Comparison of ENCODE assay signal across 25 cellular contexts in the genomic region with DNA sequence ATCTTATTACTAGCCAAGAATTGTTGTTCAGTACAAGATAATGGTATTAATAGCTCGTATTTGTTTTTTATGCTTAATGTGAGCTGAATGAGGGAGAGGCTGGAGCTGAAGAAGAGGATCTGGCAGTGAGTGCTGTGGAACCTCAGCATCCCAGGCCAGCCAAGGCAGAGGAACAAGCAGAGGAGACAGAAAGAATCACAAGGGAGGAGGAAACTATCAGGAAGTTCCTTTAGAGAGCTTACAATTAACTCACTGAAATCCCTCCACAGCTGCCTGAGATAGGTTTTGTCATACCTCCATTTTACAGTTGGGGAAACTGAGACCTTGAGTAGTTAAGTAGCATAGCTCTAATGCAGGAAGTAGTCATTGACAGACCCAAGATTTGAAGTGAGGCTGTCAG.
"Had no signal": no experiment of that assay in that cellular context is flagged by ENCODE, and none has a peak within 500 bp of the region (broad histone marks: within the 10 kb centered on the region; RNA-seq: fewer than 3 reads in every experiment).

No MANE protein-coding gene starts in this region.

- H3K27me3 Mint-ChIP-seq: naive thymus-derived CD4-positive, alpha-beta T cell; natural killer cell treated with Interleukin-12 subunit alpha and Interleukin-12 subunit beta and Interleukin-15 and Interleukin-18, amount 100 ng/mL, for 72 hours; stimulated activated naive B cell treated with anti-CD40 and anti-IgM and Interleukin-4, amounts not matched to agents 10 μg/mL and 1 μg/mL and 100 μg/mL, for 72 hours had no signal

- H3K36me3 Mint-ChIP-seq: natural killer cell treated with Interleukin-12 subunit alpha and Interleukin-12 subunit beta and Interleukin-15 and Interleukin-18, amount 100 ng/mL, for 72 hours had no signal

- H3K27ac ChIP-seq: left ventricle myocardium inferior, ovary, prostate gland, stomach, testis, thyroid gland, transverse colon, upper lobe of left lung, vagina had no signal

- H3K9me3 Mint-ChIP-seq: natural killer cell treated with Interleukin-12 subunit alpha and Interleukin-12 subunit beta and Interleukin-15 and Interleukin-18, amount 100 ng/mL, for 72 hours; stimulated activated naive B cell treated with anti-CD40 and anti-IgM and Interleukin-4, amounts not matched to agents 10 μg/mL and 1 μg/mL and 100 μg/mL, for 72 hours had no signal

- H3K4me1 ChIP-seq: prostate gland, vagina had no signal

- H3K36me3 ChIP-seq: ovary, prostate gland, thyroid gland, transverse colon, upper lobe of left lung, vagina had no signal

- ATAC-seq: mucosa of descending colon; naive thymus-derived CD4-positive, alpha-beta T cell; natural killer cell treated with Interleukin-12 subunit alpha and Interleukin-12 subunit beta and Interleukin-15 and Interleukin-18, amount 100 ng/mL, for 72 hours; right cardiac atrium; sciatic nerve; stimulated activated naive B cell treated with anti-CD40 and anti-IgM and Interleukin-4, amounts not matched to agents 10 μg/mL and 1 μg/mL and 100 μg/mL, for 72 hours; stimulated activated naive CD8-positive, alpha-beta T cell treated with anti-CD3 and anti-CD28 coated beads, Interleukin-15, Interleukin-2, amounts not matched to agents 100 U/mL and 50 U/mL, for 24 hours had no signal

- H3K4me3 ChIP-seq: left ventricle myocardium inferior, lung, mucosa of descending colon, ovary, prostate gland, skin epidermis, stomach, testis, thyroid gland, transverse colon, upper lobe of left lung, vagina had no signal

- H3K4me3 Mint-ChIP-seq: naive thymus-derived CD4-positive, alpha-beta T cell; natural killer cell treated with Interleukin-12 subunit alpha and Interleukin-12 subunit beta and Interleukin-15 and Interleukin-18, amount 100 ng/mL, for 72 hours; stimulated activated naive B cell treated with anti-CD40 and anti-IgM and Interleukin-4, amounts not matched to agents 10 μg/mL and 1 μg/mL and 100 μg/mL, for 72 hours had no signal

- H3K27me3 ChIP-seq: ovary, stomach, testis, thyroid gland, transverse colon, upper lobe of left lung, vagina had no signal

- DNase-seq: islet precursor cell; left ventricle myocardium inferior; midbrain; mucosa of descending colon; naive thymus-derived CD4-positive, alpha-beta T cell; ovary; retina; right cardiac atrium; stimulated activated CD4-positive, alpha-beta T cell treated with anti-CD3 and anti-CD28 coated beads, Interleukin-12 subunit alpha, Interleukin-12 subunit beta, amount 100 ng/mL, for 4 hours; stimulated activated CD4-positive, alpha-beta T cell treated with anti-CD3 and anti-CD28 coated beads, Interleukin-15, amount 100 ng/mL, for 24 hours; stimulated activated CD4-positive, alpha-beta T cell treated with anti-CD3 and anti-CD28 coated beads, Interleukin-2, amount 100 ng/mL, for 24 hours; stimulated activated CD4-positive, alpha-beta T cell treated with anti-CD3 and anti-CD28 coated beads, Interleukin-4, amount 100 ng/mL, for 1 hour; stimulated activated naive B cell treated with anti-CD40 and anti-IgM and Interleukin-4, amounts not matched to agents 10 μg/mL and 1 μg/mL and 100 μg/mL, for 72 hours; stimulated activated naive CD8-positive, alpha-beta T cell treated with anti-CD3 and anti-CD28 coated beads, Interleukin-15, Interleukin-2, amounts not matched to agents 100 U/mL and 50 U/mL, for 24 hours; stomach; testis; thyroid gland; transverse colon; upper lobe of left lung had no signal

- H3K27ac Mint-ChIP-seq: stimulated activated naive B cell treated with anti-CD40 and anti-IgM and Interleukin-4, amounts not matched to agents 10 μg/mL and 1 μg/mL and 100 μg/mL, for 72 hours had no signal

- H3K9me3 ChIP-seq: left ventricle myocardium inferior, mucosa of descending colon, ovary, prostate gland, stomach, testis, thyroid gland, transverse colon, upper lobe of left lung, vagina had no signal
